Comparison of ENCODE assay signal across 13 cellular contexts in genomic region chr11:63998558-63999348, GRCh38. TPM values are rescaled to one million over a fixed set of nuclear protein-coding genes. Genes with fewer than 3 reads are reported as not detected.
DNase-seq lines count a peak whose midpoint lies in the region; ATAC-seq, FAIRE-seq and TF ChIP-seq lines count a peak whose summit lies in the region.
"Had no signal": no experiment of that assay in that cellular context is flagged by ENCODE, and none has a peak within 500 bp of the region (broad histone marks: within the 10 kb centered on the region; RNA-seq: fewer than 3 reads in every experiment).

No MANE protein-coding gene starts in this region.

- no peak for FAIRE-seq in GM12878 (lab: Jason Lieb, UNC)

- in situ Hi-C loops in GM12878 (cut with MboI), result no loop called here

- peak; percentile 36; the same call in 1 of the 2 replicates for TF ChIP-seq POLR2A in GM12878 (IDR thresholded peaks at IDR 0.05; ENCODE audit: low read depth, low read length)

- H2AFZ ChIP-seq in GM12878 (ENCODE audit: control insufficient read depth, low read depth, low read length), result no peak overlapping the region

- H4K20me1 ChIP-seq in GM12878 (ENCODE audit: control insufficient read depth, insufficient read depth), result no peaks in the 10 kb centered on the region; the same call in 1 of the 2 replicates

- POLR2A ChIA-PET in GM12878 (lab: Charles Lee), result interaction anchor here (0.5 kb wide), 1 partner anchor 178 kb away, joined by 3 read pairs; no protein-coding TSS in a partner anchor

- H3K27ac ChIP-seq in right atrium auricular region (no peak overlapping the region), GM12878 (ENCODE audit: control insufficient read depth, insufficient read depth) (no peak overlapping the region)

- TF ChIP-seq CTCF in right atrium auricular region (IDR thresholded peaks at IDR 0.05), result no peak
- no peak for TF ChIP-seq CTCF in GM12878 (IDR thresholded peaks at IDR 0.05 in 2 of 3, conservative IDR thresholded peaks at IDR 0.05 in 1 of 3; ENCODE audit: control insufficient read depth in 2 of 3, extremely low read depth in 1 of 3, insufficient read depth in 1 of 3, low read depth in 3 of 3, low read length in 3 of 3)

- no peak for TF ChIP-seq RAD21 in GM12878 (IDR thresholded peaks at IDR 0.05; ENCODE audit: insufficient read depth, low read depth, low read length)

- H3K36me3 ChIP-seq in right atrium auricular region, result peaks cover 29% of the 10 kb centered on the region
- H3K36me3 ChIP-seq in GM12878 (ENCODE audit: control insufficient read depth in 2 of 2, insufficient read depth in 2 of 2, low read length in 1 of 2), result peaks cover under 1 to 26% of the 10 kb centered on the region in 2 experiments; a peak in 3 of 4 replicates

- ATAC-seq in Right ventricle myocardium superior (ENCODE audit: poor library complexity), result no peak
- ATAC-seq in GM12878, result peak; percentile 6; the same call in 2 of the 3 replicates
- peak; percentile 4 for ATAC-seq in left colon
- ATAC-seq in GM21825 (IDR thresholded peaks at IDR 0.05; ENCODE audit: unreplicated experiment), result no peak

- peak overlapping the region in 1 of 2 donors; percentile 46 for H3K4me3 ChIP-seq in right atrium auricular region
- H3K4me3 ChIP-seq in GM12878, result no peak overlapping the region

- TF ChIP-seq EP300 in GM12878 (IDR thresholded peaks at IDR 0.05; ENCODE audit: borderline replicate concordance in 1 of 2, control insufficient read depth in 1 of 2, low read depth in 2 of 2, low read length in 2 of 2), result no peak

- RAD21 ChIA-PET in GM12878 (lab: Charles Lee; ENCODE audit: unreplicated experiment), result interaction anchor here (1.1 kb wide), 1 partner anchor 150 kb away, joined by 3 read pairs; no protein-coding TSS in a partner anchor

- DNase-seq in Right ventricle myocardium superior (peak; percentile 55), right atrium auricular region (ENCODE audit: low spot score) (no peak), GM12878 (ENCODE audit: low read depth, low spot score) (no peak), left colon (no peak), ureter (ENCODE audit: low spot score) (peak; percentile 49), NCI-H226 (no peak)
- no peak for DNase-seq in activated CD8-positive, alpha-beta memory T cell treated with anti-CD3 and anti-CD28 coated beads for 24 hours
- DNase-seq: cortex of kidney, Karpas-422 had no signal

- no peak overlapping the region for H3K4me2 ChIP-seq in GM12878 (ENCODE audit: control insufficient read depth, insufficient read depth)

- H3K9ac ChIP-seq in GM12878 (ENCODE audit: control insufficient read depth, insufficient read depth, low read length), result no peak overlapping the region

- H3K4me1 ChIP-seq in right atrium auricular region, result peaks cover 0 to 40% of the 10 kb centered on the region in 2 donors
- no peaks in the 10 kb centered on the region; the same call in 1 of the 2 replicates for H3K4me1 ChIP-seq in GM12878 (ENCODE audit: control insufficient read depth, insufficient read depth, low read length)

- H3K9me3 ChIP-seq in right atrium auricular region (no peaks in the 10 kb centered on the region), GM12878 (replicated peaks; ENCODE audit: control insufficient read depth, insufficient read depth, low read length) (no peaks in the 10 kb centered on the region)
- H3K9me3 ChIP-seq: Peyer's patch had no signal

- no peaks in the 10 kb centered on the region for H3K27me3 ChIP-seq in right atrium auricular region
- no peaks in the 10 kb centered on the region for H3K27me3 ChIP-seq in GM12878 (replicated peaks in 1 of 2; ENCODE audit: control insufficient read depth in 2 of 2, insufficient read depth in 2 of 2, low read length in 1 of 2)
- H3K27me3 ChIP-seq: Peyer's patch had no signal

- BruUV-seq in GM12878 (replicated peaks; lab: Mats Ljungman, UMichigan), result no TSS peak

- CTCF ChIA-PET in GM12878 (lab: Yijun Ruan, JAX), result interaction anchor here (4.1 kb wide), 1 partner anchor 150 kb away, joined by 21 read pairs; no protein-coding TSS in a partner anchor

- intact Hi-C loops in Right ventricle myocardium superior (cut with DNase I) (no loop called here), GM12878 (cut with micrococcal nuclease; ENCODE audit: unreplicated experiment) (no loop called here), left colon (cut with DNase I, micrococcal nuclease) (loop anchor here in 1 of 2 donors (5.0 kb wide), 1 partner anchor 154 kb away; no protein-coding TSS in a partner anchor)

- no peaks in the 10 kb centered on the region for H3K79me2 ChIP-seq in GM12878 (ENCODE audit: control insufficient read depth, insufficient read depth, low read length)

- SMC1A ChIA-PET in GM12878 (lab: Charles Lee; ENCODE audit: uncharacterized antibody, unreplicated experiment), result no interaction called here

- WGBS in GM12878 (ENCODE audit: insufficient coverage, insufficient replicate concordance, low lambda C conversion rate, missing lambda C conversion rate), result 62% methylated on average over 41 of the region's 54 CpGs

RNA-seq across cellular contexts. Expression of gene OTUB1, which starts 12.5 kb away (rescaled TPM):
- total RNA-seq in Right ventricle myocardium superior (52.2 TPM), right atrium auricular region (10 to 100 TPM; 55.9 to 57.1 TPM), GM12878 (2014; rRNA removed) (95.4 and 108 TPM in 2 replicates), GM12878 (2014; rRNA removed; fragmentation: Illumina TruSeq; extraction: Trizol) (46.8 and 49.6 TPM in 2 replicates), GM12878 (2021) (95.0 and 96.9 TPM in 2 replicates), left colon (10 to 100 TPM; 67.7 to 79.7 TPM), ureter (75.5 TPM)
- total RNA-seq in GM12878 (2013; cell fraction: nucleolus; rRNA removed), result 33.2 and 38.5 TPM in 2 replicates
- polyA plus RNA-seq in GM12878 (2011; ENCODE audit: low read depth), result 58.7 TPM
- polyA plus RNA-seq in GM12878 (2011; rRNA removed) (54.4 and 137 TPM in 2 replicates), GM12878 (2014; fragmentation: Illumina TruSeq; extraction: Trizol) (47.3 and 70.4 TPM in 2 replicates), GM12878 (2014; fragmentation: Nextera tagmentation; extraction: Ambion mirVana) (100 to 1,000 TPM; 125 to 225 TPM), GM12878 (2014; rRNA removed) (156 and 169 TPM in 2 replicates), GM12878 (2016; fragmentation: Nextera tagmentation; extraction: Ambion mirVana) (100 to 1,000 TPM; 165 to 174 TPM)
- 184 and 238 TPM in 2 replicates for polyA plus RNA-seq in GM12878 (2011; cell fraction: cytosol; rRNA removed)
- polyA plus RNA-seq in GM12878 (2011; cell fraction: nucleus; rRNA removed), result 334 and 345 TPM in 2 replicates
- polyA plus RNA-seq in GM12878 (2012), result 91.8 and 114 TPM in 2 replicates
- polyA minus RNA-seq in GM12878 (2011; rRNA and poly(A)+ RNA removed), result 76.3 and 115 TPM in 2 replicates
- 42.0 and 47.6 TPM in 2 replicates for polyA minus RNA-seq in GM12878 (2011; cell fraction: cytosol; rRNA and poly(A)+ RNA removed)
- 33.0 and 52.4 TPM in 2 replicates for polyA minus RNA-seq in GM12878 (2011; cell fraction: nucleus; rRNA and poly(A)+ RNA removed)

RNA-seq across cellular contexts. Expression of gene COX8A, which starts 24.3 kb away (rescaled TPM):
- total RNA-seq in Right ventricle myocardium superior (1,182 TPM), right atrium auricular region (1,000 to 10,000 TPM in 1 of 2 donors, 100 to 1,000 TPM in 1; 830 to 1,057 TPM), GM12878 (2014; rRNA removed) (1,046 and 1,202 TPM in 2 replicates), GM12878 (2014; rRNA removed; fragmentation: Illumina TruSeq; extraction: Trizol) (428 and 448 TPM in 2 replicates), GM12878 (2021) (588 and 613 TPM in 2 replicates), left colon (100 to 1,000 TPM; 663 to 843 TPM), ureter (291 TPM)
- total RNA-seq in GM12878 (2013; cell fraction: nucleolus; rRNA removed), result 20.3 and 30.9 TPM in 2 replicates
- polyA plus RNA-seq in GM12878 (2011; ENCODE audit: low read depth), result 551 TPM
- polyA plus RNA-seq in GM12878 (2011; rRNA removed) (140 and 329 TPM in 2 replicates), GM12878 (2014; fragmentation: Illumina TruSeq; extraction: Trizol) (35.8 and 243 TPM in 2 replicates), GM12878 (2014; fragmentation: Nextera tagmentation; extraction: Ambion mirVana) (100 to 1,000 TPM; 387 to 457 TPM), GM12878 (2014; rRNA removed) (1,451 and 1,476 TPM in 2 replicates), GM12878 (2016; fragmentation: Nextera tagmentation; extraction: Ambion mirVana) (100 to 1,000 TPM; 792 to 857 TPM)
- 1,152 and 1,390 TPM in 2 replicates for polyA plus RNA-seq in GM12878 (2011; cell fraction: cytosol; rRNA removed)
- polyA plus RNA-seq in GM12878 (2011; cell fraction: nucleus; rRNA removed), result 726 and 995 TPM in 2 replicates
- polyA plus RNA-seq in GM12878 (2012), result 567 and 657 TPM in 2 replicates
- polyA minus RNA-seq in GM12878 (2011; rRNA and poly(A)+ RNA removed), result 159 and 366 TPM in 2 replicates
- polyA minus RNA-seq in GM12878 (2011; cell fraction: cytosol; rRNA and poly(A)+ RNA removed), result 228 and 251 TPM in 2 replicates
- polyA minus RNA-seq in GM12878 (2011; cell fraction: nucleus; rRNA and poly(A)+ RNA removed), result 109 and 119 TPM in 2 replicates

RNA-seq across cellular contexts. Expression of gene FLRT1, which starts 37.0 kb away (rescaled TPM):
- 0.35 TPM for total RNA-seq in Right ventricle myocardium superior
- 1 to 10 TPM in 1 of 2 donors, under 1 TPM in 1; 0.67 to 1.7 TPM for total RNA-seq in right atrium auricular region
- not detected in 2 replicates for total RNA-seq in GM12878 (2013; cell fraction: nucleolus; rRNA removed)
- not detected in 2 replicates for total RNA-seq in GM12878 (2014; rRNA removed)
- not detected in 2 replicates for total RNA-seq in GM12878 (2014; rRNA removed; fragmentation: Illumina TruSeq; extraction: Trizol)
- total RNA-seq in GM12878 (2021), result not detected in 2 replicates
- not detected for polyA plus RNA-seq in GM12878 (2011; ENCODE audit: low read depth)
- polyA plus RNA-seq in GM12878 (2011; rRNA removed), result not detected in 2 replicates
- polyA plus RNA-seq in GM12878 (2011; cell fraction: cytosol; rRNA removed), result not detected in 2 replicates
- not detected in 2 replicates for polyA plus RNA-seq in GM12878 (2011; cell fraction: nucleus; rRNA removed)
- polyA plus RNA-seq in GM12878 (2012), result 0.08 and 0.09 TPM in 2 replicates
- not detected in 2 replicates for polyA plus RNA-seq in GM12878 (2014; fragmentation: Illumina TruSeq; extraction: Trizol)
- polyA plus RNA-seq in GM12878 (2014; fragmentation: Nextera tagmentation; extraction: Ambion mirVana), result not detected
- polyA plus RNA-seq in GM12878 (2014; rRNA removed), result not detected in 2 replicates
- under 1 TPM; 0.10 to 0.12 TPM for polyA plus RNA-seq in GM12878 (2016; fragmentation: Nextera tagmentation; extraction: Ambion mirVana)
- not detected in 2 replicates for polyA minus RNA-seq in GM12878 (2011; rRNA and poly(A)+ RNA removed)
- not detected in 2 replicates for polyA minus RNA-seq in GM12878 (2011; cell fraction: cytosol; rRNA and poly(A)+ RNA removed)
- polyA minus RNA-seq in GM12878 (2011; cell fraction: nucleus; rRNA and poly(A)+ RNA removed), result not detected in 2 replicates
- 1 to 10 TPM in 1 of 2 donors, not detected in 1; 1.2 TPM for total RNA-seq in left colon
- 0.13 TPM for total RNA-seq in ureter
- total RNA-seq: CD4-positive, alpha-beta memory T cell; mesenteric fat pad had no signal
- polyA plus RNA-seq: CD4-positive, alpha-beta memory T cell had no signal

RNA-seq across cellular contexts. Expression of gene NAA40, which starts 60.0 kb away (rescaled TPM):
- 20.9 TPM for total RNA-seq in Right ventricle myocardium superior
- 10 to 100 TPM; 15.4 to 25.5 TPM for total RNA-seq in right atrium auricular region
- total RNA-seq in GM12878 (2013; cell fraction: nucleolus; rRNA removed), result 57.1 and 59.5 TPM in 2 replicates
- 16.4 and 17.5 TPM in 2 replicates for total RNA-seq in GM12878 (2014; rRNA removed)
- total RNA-seq in GM12878 (2014; rRNA removed; fragmentation: Illumina TruSeq; extraction: Trizol), result 18.0 and 19.1 TPM in 2 replicates
- 25.0 and 25.7 TPM in 2 replicates for total RNA-seq in GM12878 (2021)
- polyA plus RNA-seq in GM12878 (2011; ENCODE audit: low read depth), result 11.0 TPM
- polyA plus RNA-seq in GM12878 (2011; rRNA removed), result 16.3 and 22.4 TPM in 2 replicates
- polyA plus RNA-seq in GM12878 (2011; cell fraction: cytosol; rRNA removed), result 28.8 and 33.0 TPM in 2 replicates
- polyA plus RNA-seq in GM12878 (2011; cell fraction: nucleus; rRNA removed), result 47.3 and 63.9 TPM in 2 replicates
- 14.0 and 14.5 TPM in 2 replicates for polyA plus RNA-seq in GM12878 (2012)
- 31.6 and 31.7 TPM in 2 replicates for polyA plus RNA-seq in GM12878 (2014; fragmentation: Illumina TruSeq; extraction: Trizol)
- 1 to 10 TPM; 4.8 to 6.0 TPM for polyA plus RNA-seq in GM12878 (2014; fragmentation: Nextera tagmentation; extraction: Ambion mirVana)
- polyA plus RNA-seq in GM12878 (2014; rRNA removed), result 24.7 and 24.8 TPM in 2 replicates
- polyA plus RNA-seq in GM12878 (2016; fragmentation: Nextera tagmentation; extraction: Ambion mirVana), result 10 to 100 TPM; 21.9 to 23.5 TPM
- 16.7 and 32.3 TPM in 2 replicates for polyA minus RNA-seq in GM12878 (2011; rRNA and poly(A)+ RNA removed)
- polyA minus RNA-seq in GM12878 (2011; cell fraction: cytosol; rRNA and poly(A)+ RNA removed), result 4.5 and 6.1 TPM in 2 replicates
- polyA minus RNA-seq in GM12878 (2011; cell fraction: nucleus; rRNA and poly(A)+ RNA removed), result 16.4 and 29.7 TPM in 2 replicates
- total RNA-seq in left colon, result 10 to 100 TPM; 24.6 to 34.2 TPM
- 26.4 TPM for total RNA-seq in ureter

Comparison
In these comparisons a context has a peak if more than half of its experiments do, and no peak if none do; other contexts are left out.
1. DNase-seq: peak in Right ventricle myocardium superior (single experiment) and ureter (single experiment); none in right atrium auricular region (single experiment), GM12878 (single experiment), left colon (0 of 2), NCI-H226 (single experiment) and activated CD8-positive, alpha-beta memory T cell treated with anti-CD3 and anti-CD28 coated beads for 24 hours (single experiment).
2. ATAC-seq: peak in GM12878 (single experiment) and left colon (single experiment); none in Right ventricle myocardium superior (single experiment) and GM21825 (single experiment).